ENCODE assay signal across 1 cellular context in genomic region chr2:170778900-170779299, GRCh38.
TF ChIP-seq lines count a peak whose summit lies in the region.

No MANE protein-coding gene starts in this region.

TF ChIP-seq in K562, 482 proteins besides CTCF, POLR2A, EP300 and RAD21 (continued from another document):
- TF ChIP-seq ZBTB33 (CRISPR knock-in tag; IDR thresholded peaks at IDR 0.05) (no peak), NBN (IDR thresholded peaks at IDR 0.05; ENCODE audit: low read depth) (no peak), ZNF124 (CRISPR knock-in tag; IDR thresholded peaks at IDR 0.05) (no peak), PTBP1 (IDR thresholded peaks at IDR 0.05; ENCODE audit: low read depth, low read length) (no peak), GTF2B (IDR thresholded peaks at IDR 0.05; ENCODE audit: extremely low read depth, insufficient read length) (no peak), PRPF4 (IDR thresholded peaks at IDR 0.05; ENCODE audit: insufficient read depth, low read depth, low read length, poor library complexity, severe bottlenecking) (no peak), FOXM1 (IDR thresholded peaks at IDR 0.05; ENCODE audit: low read depth) (no peak), FOXM1 (CRISPR knock-in tag; IDR thresholded peaks at IDR 0.05; ENCODE audit: low read depth) (no peak), ZNF384 (IDR thresholded peaks at IDR 0.05; ENCODE audit: low read depth, low read length) (no peak), DIDO1 (tag; IDR thresholded peaks at IDR 0.05; ENCODE audit: low read depth) (no peak), TRIM28 (IDR thresholded peaks at IDR 0.05) (no peak), SIN3A (IDR thresholded peaks at IDR 0.05; ENCODE audit: borderline replicate concordance in 2 of 2, control insufficient read depth in 1 of 2, low read depth in 2 of 2, low read length in 2 of 2) (no peak), ZSCAN29 (IDR thresholded peaks at IDR 0.05) (no peak), ELK1 (CRISPR knock-in tag; IDR thresholded peaks at IDR 0.05) (no peak), HLTF (IDR thresholded peaks at IDR 0.05) (no peak), TAL1 (IDR thresholded peaks at IDR 0.05) (no peak), THRB (CRISPR knock-in tag; conservative IDR thresholded peaks at IDR 0.05) (no peak)
